9 cellular contexts compared by ENCODE assay signal in genomic region chr3:81485444-81485865, GRCh38.
DNase-seq lines count a peak whose midpoint lies in the region; ATAC-seq and TF ChIP-seq lines count a peak whose summit lies in the region.
"Had no signal": no experiment of that assay in that cellular context is flagged by ENCODE, and none has a peak within 500 bp of the region (broad histone marks: within the 10 kb centered on the region; RNA-seq: fewer than 3 reads in every experiment).

No MANE protein-coding gene starts in this region.

- no peaks in the 10 kb centered on the region for H3K36me3 Mint-ChIP-seq in activated T-cell treated with anti-CD3 and anti-CD28 coated beads, Interleukin-2, amount 50 U/mL, for 72 hours (ENCODE audit: insufficient read depth in 2 of 2)

- ATAC-seq in GM19397 (IDR thresholded peaks at IDR 0.05; ENCODE audit: unreplicated experiment): peak; percentile 96
- ATAC-seq in HG03354 (IDR thresholded peaks at IDR 0.05; ENCODE audit: poor library complexity, severe bottlenecking, unreplicated experiment): peak; percentile 97
- ATAC-seq in activated T-cell treated with anti-CD3 and anti-CD28 coated beads, Interleukin-2, amount 50 U/mL, for 72 hours (replicated peaks in 1 of 2): no peak

- H3K27me3 Mint-ChIP-seq in activated T-cell treated with anti-CD3 and anti-CD28 coated beads, Interleukin-2, amount 50 U/mL, for 72 hours (ENCODE audit: low read depth): no peaks in the 10 kb centered on the region

- H3K27ac ChIP-seq in WERI-Rb-1: no peak overlapping the region
- H3K27ac ChIP-seq: neutrophil had no signal

- H3K9me3 Mint-ChIP-seq in activated T-cell treated with anti-CD3 and anti-CD28 coated beads, Interleukin-2, amount 50 U/mL, for 72 hours: peaks cover 0 to 4% of the 10 kb centered on the region in 2 donors

- H3K27me3 ChIP-seq in WERI-Rb-1 (ENCODE audit: insufficient read depth, low read depth, severe bottlenecking): no peaks in the 10 kb centered on the region
- H3K27me3 ChIP-seq: neutrophil had no signal

- DNase-seq in cardiac fibroblast (ENCODE audit: low read depth in 2 of 2) (peak; percentile 79 to 87), putamen (ENCODE audit: low spot score) (peak; percentile 4), WERI-Rb-1 (no peak), amygdala (lab: John Stamatoyannopoulos, UW) (no peak)
- no peak for DNase-seq in activated T-cell treated with anti-CD3 and anti-CD28 coated beads, Interleukin-2, amount 50 U/mL, for 72 hours
- DNase-seq in stimulated activated CD4-positive, alpha-beta T cell treated with anti-CD3 and anti-CD28 coated beads, Interleukin-1b, Interleukin-23, amount 100 ng/mL, for 48 hours: no peak

- no peak overlapping the region for H3K27ac Mint-ChIP-seq in activated T-cell treated with anti-CD3 and anti-CD28 coated beads, Interleukin-2, amount 50 U/mL, for 72 hours

- no peaks in the 10 kb centered on the region for H3K9me3 ChIP-seq in WERI-Rb-1 (ENCODE audit: severe bottlenecking)
- H3K9me3 ChIP-seq: neutrophil had no signal

- H3K4me1 Mint-ChIP-seq in activated T-cell treated with anti-CD3 and anti-CD28 coated beads, Interleukin-2, amount 50 U/mL, for 72 hours (ENCODE audit: low read depth): no peaks in the 10 kb centered on the region

- no peak for TF ChIP-seq CTCF in cardiac fibroblast (IDR thresholded peaks at IDR 0.05; ENCODE audit: low read depth, low read length)
- no peak for TF ChIP-seq CTCF in WERI-Rb-1 (IDR thresholded peaks at IDR 0.05; ENCODE audit: low read depth, low read length)

- no peak overlapping the region for H3K4me3 Mint-ChIP-seq in activated T-cell treated with anti-CD3 and anti-CD28 coated beads, Interleukin-2, amount 50 U/mL, for 72 hours

- no peaks in the 10 kb centered on the region for H3K36me3 ChIP-seq in WERI-Rb-1
- H3K36me3 ChIP-seq: neutrophil had no signal

- H3K4me3 ChIP-seq in cardiac fibroblast (replicated peaks in 1 of 2; ENCODE audit: low read depth in 2 of 2, low read length in 2 of 2) (no peak overlapping the region), WERI-Rb-1 (ENCODE audit: low read depth, low read length) (no peak overlapping the region)

Comparison
In these comparisons a context has a peak if more than half of its experiments do, and no peak if none do; other contexts are left out.
1. ATAC-seq: peak in GM19397 (single experiment) and HG03354 (single experiment); none in activated T-cell treated with anti-CD3 and anti-CD28 coated beads, Interleukin-2, amount 50 U/mL, for 72 hours (0 of 2).
2. DNase-seq: peak in cardiac fibroblast (2 of 2) and putamen (single experiment); none in WERI-Rb-1 (single experiment), activated T-cell treated with anti-CD3 and anti-CD28 coated beads, Interleukin-2, amount 50 U/mL, for 72 hours (0 of 2), amygdala (0 of 56) and stimulated activated CD4-positive, alpha-beta T cell treated with anti-CD3 and anti-CD28 coated beads, Interleukin-1b, Interleukin-23, amount 100 ng/mL, for 48 hours (single experiment).